In genomic region chr12:89497005-89497404, GRCh38 we compare ENCODE assay signal across 19 cellular contexts. TPM values are rescaled to one million over a fixed set of nuclear protein-coding genes. Genes with fewer than 3 reads are reported as not detected.
DNase-seq lines count a peak whose midpoint lies in the region; ATAC-seq and TF ChIP-seq lines count a peak whose summit lies in the region.
"Had no signal": no experiment of that assay in that cellular context is flagged by ENCODE, and none has a peak within 500 bp of the region (broad histone marks: within the 10 kb centered on the region; RNA-seq: fewer than 3 reads in every experiment).

No MANE protein-coding gene starts in this region.

- peak overlapping the region; percentile 95 for H3K27ac Mint-ChIP-seq in progenitor cell of endocrine pancreas
- H3K27ac Mint-ChIP-seq: CD8-positive, alpha-beta T cell had no signal

- no peaks in the 10 kb centered on the region for H3K27me3 Mint-ChIP-seq in progenitor cell of endocrine pancreas

- peak; percentile 78 for ATAC-seq in Right ventricle myocardium inferior
- ATAC-seq in HG02852 (IDR thresholded peaks at IDR 0.05; ENCODE audit: unreplicated experiment): no peak
- no peak for ATAC-seq in GM21526 (IDR thresholded peaks at IDR 0.05; ENCODE audit: low FRiP score, unreplicated experiment)
- ATAC-seq: CD8-positive, alpha-beta T cell; PC-3 had no signal

- H3K27ac ChIP-seq in left ventricle myocardium inferior (replicated peaks): peak overlapping the region; percentile 53
- H3K27ac ChIP-seq: BLaER1, GM23248, HL-60, RWPE1 had no signal

- no peaks in the 10 kb centered on the region for H3K27me3 ChIP-seq in left ventricle myocardium inferior (ENCODE audit: low read depth)
- H3K27me3 ChIP-seq: BLaER1 had no signal

- no peaks in the 10 kb centered on the region for H3K36me3 ChIP-seq in left ventricle myocardium inferior

- no peaks in the 10 kb centered on the region for H3K9me3 ChIP-seq in left ventricle myocardium inferior (replicated peaks)
- H3K9me3 ChIP-seq: BLaER1 had no signal

- H3K4me3 ChIP-seq in left ventricle myocardium inferior: no peak overlapping the region
- H3K4me3 ChIP-seq: BLaER1, GM23248 had no signal

- peaks cover 44% of the 10 kb centered on the region for H3K36me3 Mint-ChIP-seq in progenitor cell of endocrine pancreas (ENCODE audit: insufficient read depth)

- peaks cover 36% of the 10 kb centered on the region for H3K4me1 Mint-ChIP-seq in progenitor cell of endocrine pancreas (ENCODE audit: low read depth)

- TF ChIP-seq CTCF in left ventricle myocardium inferior (IDR thresholded peaks at IDR 0.05; ENCODE audit: borderline replicate concordance) (no peak), progenitor cell of endocrine pancreas (IDR thresholded peaks at IDR 0.05; ENCODE audit: unreplicated experiment) (no peak)

- peaks cover 11% of the 10 kb centered on the region for H3K9me3 Mint-ChIP-seq in progenitor cell of endocrine pancreas (ENCODE audit: low read depth)
- H3K9me3 Mint-ChIP-seq: CD8-positive, alpha-beta T cell had no signal

- DNase-seq in Right ventricle myocardium inferior (ENCODE audit: missing footprints) (no peak), cardiac septum (ENCODE audit: low spot score) (no peak), left ventricle myocardium inferior (no peak), progenitor cell of endocrine pancreas (ENCODE audit: low spot score, unreplicated experiment) (no peak), NCI-H446 treated with DMSO at 0.1 percent for 48 hours (lab: John Stamatoyannopoulos, UW) (no peak), AG08396 (ENCODE audit: low spot score) (no peak)
- DNase-seq: CD8-positive, alpha-beta T cell; DMS79 treated with DMSO at 0.1 percent for 48 hours; GM23248; HCEC 1CT; NCI-H1105 treated with DMSO at 0.1 percent for 48 hours; NCI-H187; NCI-H774; PC-3 had no signal

- no peak overlapping the region for H3K4me3 Mint-ChIP-seq in progenitor cell of endocrine pancreas (ENCODE audit: low read depth)
- H3K4me3 Mint-ChIP-seq: CD8-positive, alpha-beta T cell had no signal

- intact Hi-C loops in Right ventricle myocardium inferior (cut with DNase I): no loop called here
- intact Hi-C loops in cardiac septum (cut with DNase I): no loop called here
- intact Hi-C loops in left ventricle myocardium inferior (cut with micrococcal nuclease): no loop called here

- H3K4me1 ChIP-seq in left ventricle myocardium inferior: no peaks in the 10 kb centered on the region
- H3K4me1 ChIP-seq: BLaER1 had no signal

RNA-seq across cellular contexts. Expression of gene GALNT4, which starts 27.6 kb away (rescaled TPM):
- total RNA-seq in Right ventricle myocardium inferior (2.3 TPM), cardiac septum (2.0 TPM), left ventricle myocardium inferior (2.1 TPM), progenitor cell of endocrine pancreas (25.7 and 27.9 TPM in 2 replicates)

RNA-seq across cellular contexts. Expression of gene POC1B, which starts 28.8 kb away (rescaled TPM):
- 6.7 TPM for total RNA-seq in Right ventricle myocardium inferior
- 7.9 TPM for total RNA-seq in cardiac septum
- total RNA-seq in left ventricle myocardium inferior: 8.6 TPM
- 32.0 and 34.4 TPM in 2 replicates for total RNA-seq in progenitor cell of endocrine pancreas
